23 cellular contexts compared by ENCODE assay signal in the genomic region with DNA sequence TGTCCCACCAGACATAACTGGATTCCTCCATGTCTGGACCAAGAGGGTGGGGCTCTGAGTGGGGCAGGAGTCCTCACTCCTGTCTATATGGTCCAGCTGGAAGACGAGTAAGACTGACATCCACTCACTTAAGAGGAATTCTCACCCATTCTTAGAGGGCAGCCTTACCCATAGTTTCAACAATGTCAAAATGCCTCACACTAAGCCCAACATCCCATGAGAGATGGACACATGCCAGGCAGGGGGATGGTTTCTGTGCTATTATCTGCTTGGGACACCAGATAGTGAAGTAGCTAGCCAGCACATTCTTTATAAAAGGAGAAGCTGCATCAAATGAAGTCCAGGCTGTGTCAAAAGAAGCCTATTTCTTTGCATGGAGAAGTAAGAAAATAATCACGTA.
"Had no signal": no experiment of that assay in that cellular context is flagged by ENCODE, and none has a peak within 500 bp of the region (broad histone marks: within the 10 kb centered on the region; RNA-seq: fewer than 3 reads in every experiment).

No MANE protein-coding gene starts in this region.

- ATAC-seq: activated CD4-positive, alpha-beta T cell treated with anti-CD3 and anti-CD28 coated beads for 36 hours; body of pancreas; esophagus mucosa; left ventricle myocardium superior; pancreas; right lobe of liver; stimulated activated memory B cell treated with anti-CD40 and anti-IgM and Interleukin-4, amounts not matched to agents 10 μg/mL and 1 μg/mL and 100 μg/mL, for 72 hours; upper lobe of right lung; WTC11 had no signal

- H3K4me3 ChIP-seq: body of pancreas, pancreas, right lobe of liver, thoracic aorta, upper lobe of right lung had no signal

- DNase-seq: activated CD4-positive, alpha-beta memory T cell treated with anti-CD3 and anti-CD28 coated beads for 36 hours; activated CD4-positive, alpha-beta T cell treated with anti-CD3 and anti-CD28 coated beads for 36 hours; activated naive CD4-positive, alpha-beta T cell; activated naive CD8-positive, alpha-beta T cell treated with anti-CD3 and anti-CD28 coated beads for 36 hours; activated T-cell treated with anti-CD3 and anti-CD28 coated beads for 4 hours; amygdala; body of pancreas; cortex of kidney; immature natural killer cell; kidney glomerular epithelial cell; left ventricle myocardium superior; naive B cell; pancreas; right lobe of liver; stimulated activated CD4-positive, alpha-beta T cell treated with anti-CD3 and anti-CD28 coated beads, Interleukin-4, amount 100 ng/mL, for 24 hours; upper lobe of right lung had no signal

- H3K27ac Mint-ChIP-seq: activated CD4-positive, alpha-beta memory T cell treated with anti-CD3 and anti-CD28 coated beads for 36 hours; activated CD4-positive, alpha-beta T cell treated with anti-CD3 and anti-CD28 coated beads for 36 hours; activated naive CD8-positive, alpha-beta T cell treated with anti-CD3 and anti-CD28 coated beads for 36 hours; activated T-helper 1 cell treated with anti-CD3 and anti-CD28 coated beads, Interleukin-12 subunit alpha, Interleukin-12 subunit beta, Interleukin-2, Interleukin-4 antibody, amounts not matched to agents 30 ng/mL and 10 ng/mL and 1 ng/mL, durations not matched to agents 14 hours and 24 hours and 36 hours; immature natural killer cell; stimulated activated memory B cell treated with anti-CD40 and anti-IgM and Interleukin-4, amounts not matched to agents 10 μg/mL and 1 μg/mL and 100 μg/mL, for 72 hours; T-helper 1 cell treated with Interleukin-12 subunit alpha and Interleukin-12 subunit beta and Interleukin-4 antibody, amounts not matched to agents 30 μg/mL and 1 μg/mL, for 36 hours; WTC11 had no signal

- H3K9me3 Mint-ChIP-seq: activated CD4-positive, alpha-beta memory T cell treated with anti-CD3 and anti-CD28 coated beads for 36 hours; activated naive CD8-positive, alpha-beta T cell treated with anti-CD3 and anti-CD28 coated beads for 36 hours; activated T-helper 1 cell treated with anti-CD3 and anti-CD28 coated beads, Interleukin-12 subunit alpha, Interleukin-12 subunit beta, Interleukin-2, Interleukin-4 antibody, amounts not matched to agents 30 ng/mL and 10 ng/mL and 1 ng/mL, durations not matched to agents 14 hours and 24 hours and 36 hours; central memory CD8-positive, alpha-beta T cell; stimulated activated memory B cell treated with anti-CD40 and anti-IgM and Interleukin-4, amounts not matched to agents 10 μg/mL and 1 μg/mL and 100 μg/mL, for 72 hours; T-helper 1 cell treated with Interleukin-12 subunit alpha and Interleukin-12 subunit beta and Interleukin-4 antibody, amounts not matched to agents 30 μg/mL and 1 μg/mL, for 36 hours had no signal

- H3K4me3 Mint-ChIP-seq: activated CD4-positive, alpha-beta memory T cell treated with anti-CD3 and anti-CD28 coated beads for 36 hours; activated CD4-positive, alpha-beta T cell treated with anti-CD3 and anti-CD28 coated beads for 36 hours; activated naive CD8-positive, alpha-beta T cell treated with anti-CD3 and anti-CD28 coated beads for 36 hours; activated T-helper 1 cell treated with anti-CD3 and anti-CD28 coated beads, Interleukin-12 subunit alpha, Interleukin-12 subunit beta, Interleukin-2, Interleukin-4 antibody, amounts not matched to agents 30 ng/mL and 10 ng/mL and 1 ng/mL, durations not matched to agents 14 hours and 24 hours and 36 hours; central memory CD8-positive, alpha-beta T cell; immature natural killer cell; stimulated activated memory B cell treated with anti-CD40 and anti-IgM and Interleukin-4, amounts not matched to agents 10 μg/mL and 1 μg/mL and 100 μg/mL, for 72 hours; T-helper 1 cell treated with Interleukin-12 subunit alpha and Interleukin-12 subunit beta and Interleukin-4 antibody, amounts not matched to agents 30 μg/mL and 1 μg/mL, for 36 hours; WTC11 had no signal

- H3K36me3 Mint-ChIP-seq: activated CD4-positive, alpha-beta memory T cell treated with anti-CD3 and anti-CD28 coated beads for 36 hours; activated naive CD8-positive, alpha-beta T cell treated with anti-CD3 and anti-CD28 coated beads for 36 hours; immature natural killer cell; naive B cell; stimulated activated memory B cell treated with anti-CD40 and anti-IgM and Interleukin-4, amounts not matched to agents 10 μg/mL and 1 μg/mL and 100 μg/mL, for 72 hours; WTC11 had no signal
